ENCODE assay signal across 8 cellular contexts in genomic region chr14:91348861-91349465, GRCh38.
A peak's percentile ranks its signal among the peaks of the same experiment; 100 is the strongest.
DNase-seq lines count a peak whose midpoint lies in the region; ATAC-seq and TF ChIP-seq lines count a peak whose summit lies in the region.

No MANE protein-coding gene starts in this region.

- ATAC-seq in HG02763 (IDR thresholded peaks at IDR 0.05; ENCODE audit: unreplicated experiment) (no peak), HG02798 (IDR thresholded peaks at IDR 0.05; ENCODE audit: poor library complexity, unreplicated experiment) (no peak)

- H3K4me1 ChIP-seq in esophagus squamous epithelium (peaks cover 33 to 77% (median 54%) of the 10 kb centered on the region in 3 donors), uterus (no peaks in the 10 kb centered on the region)

- H3K27ac ChIP-seq in esophagus squamous epithelium (peak overlapping the region; percentile 59 to 84 (median 64)), uterus (peak overlapping the region; percentile 18 to 50)

- H3K4me3 ChIP-seq in esophagus squamous epithelium (no peak overlapping the region), uterus (no peak overlapping the region)

- TF ChIP-seq POLR2A in esophagus squamous epithelium (IDR thresholded peaks at IDR 0.05): no peak
- TF ChIP-seq POLR2A in uterus (IDR thresholded peaks at IDR 0.05): no peak

- peak; percentile 34 for DNase-seq in stimulated activated CD4-positive, alpha-beta T cell treated with anti-CD3 and anti-CD28 coated beads, Interleukin-15, amount 100 ng/mL, for 24 hours
- no peak for DNase-seq in stimulated activated CD4-positive, alpha-beta T cell treated with anti-CD3 and anti-CD28 coated beads, Interleukin-4, amount 100 ng/mL, for 24 hours
- peak; percentile 3 for DNase-seq in OCI-M1 (lab: John Stamatoyannopoulos, UW)
- DNase-seq in esophagus squamous epithelium (lab: John Stamatoyannopoulos, UW): no peak
- DNase-seq in uterus: no peak
- DNase-seq in LoVo (ENCODE audit: low spot score): no peak

- TF ChIP-seq CTCF in esophagus squamous epithelium (IDR thresholded peaks at IDR 0.05): no peak
- TF ChIP-seq CTCF in uterus (IDR thresholded peaks at IDR 0.05): no peak

- H3K27me3 ChIP-seq in esophagus squamous epithelium: no peaks in the 10 kb centered on the region
- no peaks in the 10 kb centered on the region for H3K27me3 ChIP-seq in uterus

- H3K9me3 ChIP-seq in esophagus squamous epithelium (no peaks in the 10 kb centered on the region), uterus (no peaks in the 10 kb centered on the region)

- WGBS in esophagus squamous epithelium, 2 donors: 26 to 43% methylated on average over 7 to 9 of the region's 9 CpGs

- H3K36me3 ChIP-seq in esophagus squamous epithelium (no peaks in the 10 kb centered on the region), uterus (no peaks in the 10 kb centered on the region)

- intact Hi-C loops in esophagus squamous epithelium (cut with DNase I): no loop called here
- intact Hi-C loops in uterus (cut with DNase I; ENCODE audit: low total_unique reads): no loop called here

Comparison
In these comparisons a context has a peak if more than half of its experiments do, and no peak if none do; other contexts are left out.
1. DNase-seq: peak in stimulated activated CD4-positive, alpha-beta T cell treated with anti-CD3 and anti-CD28 coated beads, Interleukin-15, amount 100 ng/mL, for 24 hours (single experiment) and OCI-M1 (single experiment); none in stimulated activated CD4-positive, alpha-beta T cell treated with anti-CD3 and anti-CD28 coated beads, Interleukin-4, amount 100 ng/mL, for 24 hours (single experiment), esophagus squamous epithelium (single experiment), uterus (0 of 2) and LoVo (single experiment).